ENCODE assay signal across 8 cellular contexts in genomic region chr2:61535449-61535848, GRCh38. TPM values are rescaled to one million over a fixed set of nuclear protein-coding genes. Genes with fewer than 3 reads are reported as not detected.
DNase-seq lines count a peak whose midpoint lies in the region; ATAC-seq and TF ChIP-seq lines count a peak whose summit lies in the region.

No MANE protein-coding gene starts in this region.

- H3K9ac ChIP-seq in rectal smooth muscle tissue (ENCODE audit: low read length), result no peak overlapping the region

- H3K27ac ChIP-seq in RWPE2 (ENCODE audit: poor library complexity, severe bottlenecking) (peak overlapping the region; percentile 97), esophagus squamous epithelium (peak overlapping the region; percentile 92 to 100 (median 97)), rectal smooth muscle tissue (ENCODE audit: low read depth, low read length) (peak overlapping the region; percentile 88)

- intact Hi-C loops in esophagus squamous epithelium (cut with DNase I), result loop anchor here (5.0 kb wide), 2 partner anchors 63 to 227 kb away; partner anchors contain the start of gene USP34

- H3K36me3 ChIP-seq in RWPE2 (ENCODE audit: low read depth) (peaks cover 61% of the 10 kb centered on the region), esophagus squamous epithelium (peaks cover 0 to 16% (median 0%) of the 10 kb centered on the region in 3 donors), rectal smooth muscle tissue (ENCODE audit: control insufficient read depth, insufficient read depth, low read length) (no peaks in the 10 kb centered on the region)

- H3K27me3 ChIP-seq in RWPE2 (ENCODE audit: insufficient read depth, poor library complexity, severe bottlenecking), result no peaks in the 10 kb centered on the region
- no peaks in the 10 kb centered on the region for H3K27me3 ChIP-seq in esophagus squamous epithelium
- H3K27me3 ChIP-seq in rectal smooth muscle tissue (ENCODE audit: control insufficient read depth, insufficient read depth, low read length), result no peaks in the 10 kb centered on the region

- H3K4me1 ChIP-seq in RWPE2 (ENCODE audit: insufficient read depth, poor library complexity, severe bottlenecking) (peaks cover 52% of the 10 kb centered on the region), esophagus squamous epithelium (peaks cover 7 to 67% (median 26%) of the 10 kb centered on the region in 3 donors), rectal smooth muscle tissue (ENCODE audit: control insufficient read depth, insufficient read depth, low read length) (peaks cover 13% of the 10 kb centered on the region)

- TF ChIP-seq CTCF in GM12864 (IDR thresholded peaks at IDR 0.05; ENCODE audit: low read depth, low read length, missing control alignments), result no peak
- no peak for TF ChIP-seq CTCF in RWPE2 (IDR thresholded peaks at IDR 0.05; ENCODE audit: poor library complexity, severe bottlenecking)
- no peak for TF ChIP-seq CTCF in esophagus squamous epithelium (IDR thresholded peaks at IDR 0.05)

- ATAC-seq in RWPE2 (ENCODE audit: low read depth), result no peak
- ATAC-seq in HG03025 (IDR thresholded peaks at IDR 0.05; ENCODE audit: low FRiP score, unreplicated experiment), result no peak

- no peak for TF ChIP-seq POLR2A in esophagus squamous epithelium (IDR thresholded peaks at IDR 0.05)

- no peaks in the 10 kb centered on the region for H3K9me3 ChIP-seq in RWPE2 (ENCODE audit: severe bottlenecking)
- no peaks in the 10 kb centered on the region for H3K9me3 ChIP-seq in esophagus squamous epithelium

- H3K4me3 ChIP-seq in GM12864 (ENCODE audit: low read depth, low read length), result peak overlapping the region; percentile 79
- peak overlapping the region; percentile 42 for H3K4me3 ChIP-seq in RWPE2 (ENCODE audit: severe bottlenecking)
- H3K4me3 ChIP-seq in esophagus squamous epithelium, result peak overlapping the region; percentile 67 to 91 (median 87)
- H3K4me3 ChIP-seq in rectal smooth muscle tissue (ENCODE audit: low read length), result peak overlapping the region; percentile 95

- WGBS in esophagus squamous epithelium, 2 donors, result 6 to 8% methylated on average over 5 of the region's 5 CpGs

- DNase-seq in GM12864 (ENCODE audit: low read depth), result no peak
- no peak for DNase-seq in RWPE2 (ENCODE audit: low spot score)
- no peak for DNase-seq in esophagus squamous epithelium (lab: John Stamatoyannopoulos, UW)
- DNase-seq in foreskin melanocyte, result no peak
- no peak for DNase-seq in NCI-H1417 (lab: John Stamatoyannopoulos, UW)
- DNase-seq in cerebellum (ENCODE audit: low spot score), result no peak

RNA-seq across cellular contexts. Expression of gene XPO1, which starts 2.7 kb away (rescaled TPM):
- total RNA-seq in esophagus squamous epithelium (100 to 1,000 TPM in 3 of 4 donors, 10 to 100 TPM in 1; 46.5 to 138 (median 104) TPM), cerebellum (490 TPM)

Comparison
In these comparisons a context has a peak if more than half of its experiments do, and no peak if none do; other contexts are left out.
1. H3K4me3 ChIP-seq: peak in every context shown above with its lines; median percentile 95 in rectal smooth muscle tissue; 87 in esophagus squamous epithelium; 79 in GM12864; 42 in RWPE2.